ENCODE assay signal across 8 cellular contexts in genomic region chr6:136551103-136551502, GRCh38. TPM values are rescaled to one million over a fixed set of nuclear protein-coding genes. Genes with fewer than 3 reads are reported as not detected.
DNase-seq lines count a peak whose midpoint lies in the region; ATAC-seq and TF ChIP-seq lines count a peak whose summit lies in the region.

No MANE protein-coding gene starts in this region.

- peaks cover 7% of the 10 kb centered on the region for H3K36me3 Mint-ChIP-seq in activated CD4-positive, alpha-beta T cell treated with anti-CD3 and anti-CD28 coated beads, Interleukin-2, amount 10 ng/mL, durations not matched to agents 24 days and 14 days (ENCODE audit: low read depth)
- H3K36me3 Mint-ChIP-seq in activated B cell treated with CpG ODN at 0.5 μM for 24 hours (ENCODE audit: low read depth), result peaks cover 9% of the 10 kb centered on the region
- H3K36me3 Mint-ChIP-seq in stimulated activated effector memory CD8-positive, alpha-beta T cell treated with anti-CD3 and anti-CD28 coated beads, Interleukin-12 subunit alpha, Interleukin-12 subunit beta, amount 100 ng/mL, for 72 hours, result peaks cover 3% of the 10 kb centered on the region

- intact Hi-C loops in activated CD4-positive, alpha-beta T cell treated with anti-CD3 and anti-CD28 coated beads, Interleukin-2, amount 10 ng/mL, durations not matched to agents 24 days and 14 days (cut with micrococcal nuclease), result no loop called here
- intact Hi-C loops in activated B cell treated with CpG ODN at 0.5 μM for 24 hours (cut with micrococcal nuclease), result loop anchor here (5.0 to 10.0 kb wide), 3 partner anchors 296 to 1096 kb away; partner anchors contain the start of gene MTFR2

- no peaks in the 10 kb centered on the region for H3K36me3 ChIP-seq in iPS-20b (ENCODE audit: insufficient read depth, low read depth, low read length)

- peaks cover 14% of the 10 kb centered on the region; the same call in 1 of the 2 replicates for H3K4me1 ChIP-seq in iPS-20b (ENCODE audit: insufficient read depth, low read length)

- ATAC-seq in activated B cell treated with CpG ODN at 0.5 μM for 24 hours (ENCODE audit: low read depth) (no peak), GM18870 (IDR thresholded peaks at IDR 0.05; ENCODE audit: unreplicated experiment) (no peak), GM18907 (IDR thresholded peaks at IDR 0.05; ENCODE audit: unreplicated experiment) (no peak)
- no peak for ATAC-seq in stimulated activated effector memory CD8-positive, alpha-beta T cell treated with anti-CD3 and anti-CD28 coated beads, Interleukin-12 subunit alpha, Interleukin-12 subunit beta, amount 100 ng/mL, for 72 hours

- peaks cover 4% of the 10 kb centered on the region for H3K4me1 Mint-ChIP-seq in activated CD4-positive, alpha-beta T cell treated with anti-CD3 and anti-CD28 coated beads, Interleukin-2, amount 10 ng/mL, durations not matched to agents 24 days and 14 days
- H3K4me1 Mint-ChIP-seq in activated B cell treated with CpG ODN at 0.5 μM for 24 hours, result peaks cover 9% of the 10 kb centered on the region
- no peaks in the 10 kb centered on the region for H3K4me1 Mint-ChIP-seq in stimulated activated effector memory CD8-positive, alpha-beta T cell treated with anti-CD3 and anti-CD28 coated beads, Interleukin-12 subunit alpha, Interleukin-12 subunit beta, amount 100 ng/mL, for 72 hours

- H3K4me3 ChIP-seq in iPS-20b (ENCODE audit: low read length), result peak overlapping the region; percentile 64

- no peaks in the 10 kb centered on the region for H3K9me3 Mint-ChIP-seq in activated CD4-positive, alpha-beta T cell treated with anti-CD3 and anti-CD28 coated beads, Interleukin-2, amount 10 ng/mL, durations not matched to agents 24 days and 14 days
- H3K9me3 Mint-ChIP-seq in activated B cell treated with CpG ODN at 0.5 μM for 24 hours, result no peaks in the 10 kb centered on the region
- no peaks in the 10 kb centered on the region for H3K9me3 Mint-ChIP-seq in stimulated activated effector memory CD8-positive, alpha-beta T cell treated with anti-CD3 and anti-CD28 coated beads, Interleukin-12 subunit alpha, Interleukin-12 subunit beta, amount 100 ng/mL, for 72 hours

- POLR2A ChIA-PET in activated B cell treated with CpG ODN at 0.5 μM for 24 hours (lab: Charles Lee), result no interaction called here

- DNase-seq in activated CD4-positive, alpha-beta T cell treated with anti-CD3 and anti-CD28 coated beads, Interleukin-2, amount 10 ng/mL, durations not matched to agents 24 days and 14 days, result no peak
- DNase-seq in activated CD4-positive, alpha-beta T cell treated with anti-CD3 and anti-CD28 coated beads for 4 hours, result no peak
- no peak for DNase-seq in activated B cell treated with CpG ODN at 0.5 μM for 24 hours
- DNase-seq in stimulated activated effector memory CD8-positive, alpha-beta T cell treated with anti-CD3 and anti-CD28 coated beads, Interleukin-12 subunit alpha, Interleukin-12 subunit beta, amount 100 ng/mL, for 72 hours (ENCODE audit: low spot score in 2 of 2), result no peak
- DNase-seq in activated CD4-positive, alpha-beta T cell treated with anti-CD3 and anti-CD28 coated beads, Interleukin-2, amount 50 U/mL, for 1 hour, result no peak

- no peak overlapping the region for H3K27ac Mint-ChIP-seq in activated CD4-positive, alpha-beta T cell treated with anti-CD3 and anti-CD28 coated beads, Interleukin-2, amount 10 ng/mL, durations not matched to agents 24 days and 14 days
- H3K27ac Mint-ChIP-seq in activated B cell treated with CpG ODN at 0.5 μM for 24 hours, result no peak overlapping the region
- H3K27ac Mint-ChIP-seq in stimulated activated effector memory CD8-positive, alpha-beta T cell treated with anti-CD3 and anti-CD28 coated beads, Interleukin-12 subunit alpha, Interleukin-12 subunit beta, amount 100 ng/mL, for 72 hours, result no peak overlapping the region

- H3K9me3 ChIP-seq in iPS-20b (ENCODE audit: insufficient read depth, low read depth, low read length), result no peaks in the 10 kb centered on the region

- H3K27me3 Mint-ChIP-seq in activated CD4-positive, alpha-beta T cell treated with anti-CD3 and anti-CD28 coated beads, Interleukin-2, amount 10 ng/mL, durations not matched to agents 24 days and 14 days, result peaks cover 53% of the 10 kb centered on the region
- peaks cover 32% of the 10 kb centered on the region for H3K27me3 Mint-ChIP-seq in activated B cell treated with CpG ODN at 0.5 μM for 24 hours

- H3K4me3 Mint-ChIP-seq in activated CD4-positive, alpha-beta T cell treated with anti-CD3 and anti-CD28 coated beads, Interleukin-2, amount 10 ng/mL, durations not matched to agents 24 days and 14 days, result peak overlapping the region; percentile 26
- peak overlapping the region; percentile 66 for H3K4me3 Mint-ChIP-seq in activated B cell treated with CpG ODN at 0.5 μM for 24 hours
- H3K4me3 Mint-ChIP-seq in stimulated activated effector memory CD8-positive, alpha-beta T cell treated with anti-CD3 and anti-CD28 coated beads, Interleukin-12 subunit alpha, Interleukin-12 subunit beta, amount 100 ng/mL, for 72 hours, result peak overlapping the region; percentile 52

- CTCF ChIA-PET in activated B cell treated with CpG ODN at 0.5 μM for 24 hours (lab: Charles Lee), result interaction anchor here (1.3 kb wide), 1 partner anchor 8 kb away, joined by 4 read pairs; no protein-coding TSS in a partner anchor

- H3K27me3 ChIP-seq in iPS-20b (ENCODE audit: insufficient read depth, low read length), result peaks cover 52% of the 10 kb centered on the region

- no peak for TF ChIP-seq CTCF in activated B cell treated with CpG ODN at 0.5 μM for 24 hours (IDR thresholded peaks at IDR 0.05)

- H3K27ac ChIP-seq in iPS-20b (ENCODE audit: low read length), result no peak overlapping the region

- peak overlapping the region; percentile 22; the same call in 1 of the 2 replicates for H3K9ac ChIP-seq in iPS-20b (ENCODE audit: low read depth, low read length)

RNA-seq across cellular contexts. Expression of gene MAP7, which starts 0.9 kb away (rescaled TPM):
- 1.0 and 1.1 TPM in 2 replicates for total RNA-seq in activated CD4-positive, alpha-beta T cell treated with anti-CD3 and anti-CD28 coated beads, Interleukin-2, amount 10 ng/mL, durations not matched to agents 24 days and 14 days
- total RNA-seq in activated B cell treated with CpG ODN at 0.5 μM for 24 hours, result 0.35 and 0.56 TPM in 2 replicates
